In the genomic region with DNA sequence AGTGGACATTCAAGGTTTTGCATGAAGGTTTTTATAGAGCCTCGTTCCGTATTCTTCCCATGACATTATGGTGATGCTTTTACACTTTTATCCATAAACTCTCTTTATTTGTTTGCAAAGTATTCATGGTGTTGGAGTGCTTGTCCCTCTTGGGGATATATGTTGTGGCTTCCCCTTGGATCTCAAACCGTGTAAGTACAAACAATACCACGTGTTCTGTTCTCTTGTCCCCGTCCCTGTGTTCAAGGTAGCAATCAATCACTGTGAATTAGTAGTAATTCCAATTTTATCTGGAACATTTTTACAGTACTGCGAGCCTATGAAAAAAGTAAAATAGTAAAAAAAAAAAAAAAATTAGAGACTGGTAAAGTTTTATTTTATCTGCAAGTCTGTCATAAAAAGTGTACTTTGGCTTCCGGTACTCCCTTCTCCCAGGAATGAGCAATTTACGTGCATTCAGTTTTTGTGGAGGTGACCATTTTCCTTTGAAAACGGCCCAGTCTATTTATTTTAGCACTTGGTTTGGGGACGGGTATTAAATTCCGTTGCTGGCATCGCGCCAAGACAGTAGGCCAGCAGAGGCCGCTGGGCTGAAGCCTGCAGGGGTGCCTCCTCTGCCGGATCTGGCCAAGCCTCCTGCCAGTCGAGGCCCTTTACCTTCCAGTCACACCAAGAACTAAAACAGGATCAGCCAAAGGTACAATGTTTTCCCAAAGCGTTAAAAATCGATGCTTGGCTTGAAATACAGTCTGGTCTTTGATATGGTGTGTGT, we compare ENCODE assay signal across 8 cellular contexts.
DNase-seq lines count a peak whose midpoint lies in the region; ATAC-seq and TF ChIP-seq lines count a peak whose summit lies in the region.

No MANE protein-coding gene starts in this region.

- H3K36me3 Mint-ChIP-seq in memory B cell, result no peaks in the 10 kb centered on the region

- peaks cover 15% of the 10 kb centered on the region for H3K27me3 Mint-ChIP-seq in memory B cell

- DNase-seq in AG10803 (ENCODE audit: low read depth) (peak; percentile 52), GM20000 (ENCODE audit: low spot score) (peak; percentile 56), NCI-H345 treated with DMSO at 0.1 percent for 48 hours (lab: John Stamatoyannopoulos, UW; ENCODE audit: unreplicated experiment) (peak; percentile 60), epithelial cell of esophagus (ENCODE audit: low read depth) (peak; percentile 57), memory B cell (ENCODE audit: low spot score in 2 of 2) (no peak)
- DNase-seq in activated CD4-positive, alpha-beta T cell treated with anti-CD3 and anti-CD28 coated beads, Interleukin-2, amount 50 U/mL, for 48 hours, result peak; percentile 29 to 46
- peak; percentile 3 for DNase-seq in stimulated activated CD8-positive, alpha-beta memory T cell treated with anti-CD3 and anti-CD28 coated beads, Interleukin-7, amount 100 ng/mL, for 24 hours (ENCODE audit: low read depth)

- H3K4me3 ChIP-seq in AG10803 (ENCODE audit: low read length), result peak overlapping the region; percentile 57
- H3K4me3 ChIP-seq in epithelial cell of esophagus (ENCODE audit: low read length), result peak overlapping the region; percentile 32

- H3K4me1 Mint-ChIP-seq in memory B cell, result peaks cover 6% of the 10 kb centered on the region

- peak; percentile 49 for TF ChIP-seq CTCF in AG10803 (conservative IDR thresholded peaks at IDR 0.05; ENCODE audit: low read length)
- no peak for TF ChIP-seq CTCF in GM20000 (IDR thresholded peaks at IDR 0.05; ENCODE audit: extremely low read depth, missing control alignments)
- peak; percentile 34 for TF ChIP-seq CTCF in epithelial cell of esophagus (IDR thresholded peaks at IDR 0.05; ENCODE audit: insufficient read depth, low read depth, low read length, missing control alignments)

- peak overlapping the region; percentile 27 for H3K4me3 Mint-ChIP-seq in memory B cell

- H3K9me3 Mint-ChIP-seq in memory B cell, result peaks cover 2% of the 10 kb centered on the region

- H3K27ac Mint-ChIP-seq in memory B cell, result no peak overlapping the region

- ATAC-seq in memory B cell (ENCODE audit: low read depth) (no peak), HG02763 (IDR thresholded peaks at IDR 0.05; ENCODE audit: unreplicated experiment) (no peak)

Comparison
In these comparisons a context has a peak if more than half of its experiments do, and no peak if none do; other contexts are left out.
1. DNase-seq: peak in AG10803 (single experiment), GM20000 (single experiment), NCI-H345 treated with DMSO at 0.1 percent for 48 hours (single experiment), activated CD4-positive, alpha-beta T cell treated with anti-CD3 and anti-CD28 coated beads, Interleukin-2, amount 50 U/mL, for 48 hours (2 of 2), epithelial cell of esophagus (single experiment) and stimulated activated CD8-positive, alpha-beta memory T cell treated with anti-CD3 and anti-CD28 coated beads, Interleukin-7, amount 100 ng/mL, for 24 hours (single experiment); none in memory B cell (0 of 2).